In genomic region chr13:30115257-30115600, GRCh38 we compare ENCODE assay signal across 1 cellular context.
TF ChIP-seq lines count a peak whose summit lies in the region.

No MANE protein-coding gene starts in this region.

TF ChIP-seq in GM23338, 12 proteins besides CTCF, POLR2A, EP300 and RAD21 (continued from another document):
- no peak for TF ChIP-seq EZH2phosphoT487 (IDR thresholded peaks at IDR 0.05; ENCODE audit: unreplicated experiment)
- TF ChIP-seq POLR2AphosphoS5 (IDR thresholded peaks at IDR 0.05; ENCODE audit: low read depth), result no peak
- TF ChIP-seq ETS1 (IDR thresholded peaks at IDR 0.05), result no peak
